In the genomic region with DNA sequence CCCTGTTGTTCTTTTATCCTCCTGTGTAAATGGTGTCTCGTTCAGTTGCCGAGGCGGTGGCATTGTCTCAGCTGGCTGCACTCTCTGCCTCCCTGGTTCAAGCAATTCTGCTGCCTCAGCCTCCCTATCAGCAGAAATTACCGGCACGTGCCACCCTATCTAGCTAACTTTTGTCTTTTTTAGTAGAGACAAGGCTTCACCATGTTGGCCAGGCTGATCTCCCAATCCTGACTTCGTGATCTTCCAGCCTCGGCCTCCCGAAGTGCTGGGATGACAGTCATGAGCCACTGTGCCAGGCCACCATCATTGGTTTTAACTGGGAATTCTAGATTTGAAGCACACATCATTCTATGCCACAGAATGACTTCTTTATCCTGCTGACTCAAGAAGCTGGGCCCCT, we compare ENCODE assay signal across 20 cellular contexts.
"Had no signal": no experiment of that assay in that cellular context is flagged by ENCODE, and none has a peak within 500 bp of the region (broad histone marks: within the 10 kb centered on the region; RNA-seq: fewer than 3 reads in every experiment).

No MANE protein-coding gene starts in this region.

- H3K4me1 ChIP-seq: pancreas had no signal

- H3K27ac Mint-ChIP-seq: immature natural killer cell; memory B cell; natural killer cell; stimulated activated naive B cell treated with anti-CD40 and anti-IgM and Interleukin-4, amounts not matched to agents 10 μg/mL and 1 μg/mL and 100 μg/mL, for 72 hours; stimulated activated naive CD8-positive, alpha-beta T cell treated with anti-CD3 and anti-CD28 coated beads, Interleukin-15, Interleukin-2, amounts not matched to agents 100 ng/mL and 50 ng/mL, for 24 hours had no signal

- H3K4me3 ChIP-seq: lung, pancreas, right lobe of liver, suprapubic skin had no signal

- H3K9me3 ChIP-seq: neutrophil, pancreas, right lobe of liver had no signal

- DNase-seq: cortex of kidney; effector CD4-positive, alpha-beta T cell; hypothalamus; immature natural killer cell; islet precursor cell; kidney glomerular epithelial cell; natural killer cell; retina; right lobe of liver; small intestine; stimulated activated CD4-positive, alpha-beta T cell treated with anti-CD3 and anti-CD28 coated beads, Interleukin-15, amount 100 ng/mL, for 24 hours; stimulated activated CD4-positive, alpha-beta T cell treated with anti-CD3 and anti-CD28 coated beads, Interleukin-2, amount 100 ng/mL, for 48 hours; stimulated activated naive B cell treated with anti-CD40 and anti-IgM and Interleukin-4, amounts not matched to agents 10 μg/mL and 1 μg/mL and 100 μg/mL, for 72 hours; trophoblast cell had no signal

- H3K36me3 Mint-ChIP-seq: immature natural killer cell; memory B cell; natural killer cell; stimulated activated naive B cell treated with anti-CD40 and anti-IgM and Interleukin-4, amounts not matched to agents 10 μg/mL and 1 μg/mL and 100 μg/mL, for 72 hours had no signal

- H3K27me3 ChIP-seq: pancreas, right lobe of liver had no signal

- H3K36me3 ChIP-seq: neutrophil, pancreas, right lobe of liver, suprapubic skin had no signal

- ATAC-seq: natural killer cell; pancreas; right lobe of liver; stimulated activated naive B cell treated with anti-CD40 and anti-IgM and Interleukin-4, amounts not matched to agents 10 μg/mL and 1 μg/mL and 100 μg/mL, for 72 hours had no signal

- H3K4me3 Mint-ChIP-seq: immature natural killer cell; memory B cell; natural killer cell; stimulated activated naive B cell treated with anti-CD40 and anti-IgM and Interleukin-4, amounts not matched to agents 10 μg/mL and 1 μg/mL and 100 μg/mL, for 72 hours; stimulated activated naive CD8-positive, alpha-beta T cell treated with anti-CD3 and anti-CD28 coated beads, Interleukin-15, Interleukin-2, amounts not matched to agents 100 ng/mL and 50 ng/mL, for 24 hours had no signal

- H3K27ac ChIP-seq: neutrophil, pancreas, right lobe of liver, suprapubic skin had no signal
